27 cellular contexts compared by ENCODE assay signal in genomic region chr13:73704587-73704986, GRCh38.
DNase-seq lines count a peak whose midpoint lies in the region; ATAC-seq and TF ChIP-seq lines count a peak whose summit lies in the region.
"Had no signal": no experiment of that assay in that cellular context is flagged by ENCODE, and none has a peak within 500 bp of the region (broad histone marks: within the 10 kb centered on the region; RNA-seq: fewer than 3 reads in every experiment).

No MANE protein-coding gene starts in this region.

- no peak overlapping the region for H2AFZ ChIP-seq in IMR-90 (replicated peaks; ENCODE audit: low read length, poor library complexity)

- TF ChIP-seq RAD21 in IMR-90 (IDR thresholded peaks at IDR 0.05; ENCODE audit: low read length), result no peak

- H3K4me1 ChIP-seq in IMR-90 (ENCODE audit: control insufficient read depth, insufficient read depth, low read length) (no peaks in the 10 kb centered on the region), ovary (ENCODE audit: insufficient read depth) (no peaks in the 10 kb centered on the region)
- H3K4me1 ChIP-seq: ascending aorta, heart right ventricle had no signal

- no CpG with 5 or more reads among the region's 5 CpGs for WGBS in IMR-90 (ENCODE audit: extremely low coverage in 2 of 2, insufficient read length in 1 of 2), 2 experiments
- 95 to 99% (median 96%) methylated on average over 5 of the region's 5 CpGs for WGBS in ovary, 3 donors

- H3K4me3 Mint-ChIP-seq in activated naive CD4-positive, alpha-beta T cell treated with anti-CD3 and anti-CD28 coated beads for 36 hours, result no peak overlapping the region
- H3K4me3 Mint-ChIP-seq in naive thymus-derived CD8-positive, alpha-beta T cell, result peak overlapping the region in 2 of 10 donors; percentile 25 to 71
- H3K4me3 Mint-ChIP-seq: stimulated activated memory B cell treated with anti-CD40 and anti-IgM and Interleukin-4, amounts not matched to agents 10 μg/mL and 1 μg/mL and 100 μg/mL, for 72 hours had no signal

- H4K20me1 ChIP-seq in IMR-90 (ENCODE audit: insufficient read depth, low read length), result no peaks in the 10 kb centered on the region

- H2AK9ac ChIP-seq in IMR-90 (replicated peaks; ENCODE audit: low read depth, low read length, poor library complexity), result no peak overlapping the region

- H3K27me3 ChIP-seq in IMR-90 (ENCODE audit: control insufficient read depth, insufficient read depth, low read length) (no peaks in the 10 kb centered on the region), ovary (no peaks in the 10 kb centered on the region)
- H3K27me3 ChIP-seq: ascending aorta, heart right ventricle had no signal

- peak; percentile 14 for DNase-seq in activated naive CD4-positive, alpha-beta T cell treated with anti-CD3 and anti-CD28 coated beads for 36 hours
- no peak for DNase-seq in activated naive CD4-positive, alpha-beta T cell treated with anti-CD3 and anti-CD28 coated beads, Interleukin-2, amount 50 U/mL, for 16 hours
- DNase-seq in IMR-90 (no peak), epithelial cell of proximal tubule (ENCODE audit: low read depth) (no peak), ovary (no peak), NCI-H226 (no peak)
- DNase-seq in naive thymus-derived CD8-positive, alpha-beta T cell, result no peak
- DNase-seq: ACHN; activated CD4-positive, alpha-beta T cell treated with anti-CD3 and anti-CD28 coated beads for 4 hours; activated CD8-positive, alpha-beta memory T cell treated with anti-CD3 and anti-CD28 coated beads, Interleukin-2, amount 50 U/mL, for 4 hours; activated effector memory CD4-positive, alpha-beta T cell treated with anti-CD3 and anti-CD28 coated beads, Interleukin-2, amount 50 U/mL, for 16 hours; C1 segment of cervical spinal cord; cerebellar nuclear complex; DMS53; effector CD8-positive, alpha-beta T cell; heart right ventricle; NCI-H187; NCI-H345; NCI-H82; Right ventricle myocardium superior; SW 1271 had no signal

- no peak for TF ChIP-seq EP300 in ovary (IDR thresholded peaks at IDR 0.05)

- peaks cover 28% of the 10 kb centered on the region for H3K4me1 Mint-ChIP-seq in activated naive CD4-positive, alpha-beta T cell treated with anti-CD3 and anti-CD28 coated beads for 36 hours (ENCODE audit: low read depth)
- peaks cover 11 to 37% (median 30%) of the 10 kb centered on the region in 4 donors for H3K4me1 Mint-ChIP-seq in naive thymus-derived CD8-positive, alpha-beta T cell

- H3K27ac ChIP-seq in IMR-90 (ENCODE audit: insufficient read depth, low read length), result no peak overlapping the region
- H3K27ac ChIP-seq in ovary, result no peak overlapping the region
- H3K27ac ChIP-seq: ascending aorta, heart right ventricle, thoracic aorta had no signal

- no peak overlapping the region for H3K4me3 ChIP-seq in IMR-90 (ENCODE audit: insufficient read depth, low read depth, low read length)
- H3K4me3 ChIP-seq in epithelial cell of proximal tubule (ENCODE audit: low read depth, low read length), result no peak overlapping the region
- H3K4me3 ChIP-seq in ovary, result no peak overlapping the region
- H3K4me3 ChIP-seq: ascending aorta, GM12878, heart right ventricle, thoracic aorta had no signal

- H4K91ac ChIP-seq in IMR-90 (ENCODE audit: insufficient read depth, low read depth, low read length), result no peak overlapping the region

- BruUV-seq in IMR-90 (replicated peaks; lab: Mats Ljungman, UMichigan), result no TSS peak

- TF ChIP-seq CTCF in IMR-90 (conservative IDR thresholded peaks at IDR 0.05; ENCODE audit: low read depth, low read length), result no peak
- TF ChIP-seq CTCF in epithelial cell of proximal tubule (conservative IDR thresholded peaks at IDR 0.05; ENCODE audit: low read depth, low read length), result peak; percentile 16
- no peak for TF ChIP-seq CTCF in ovary (IDR thresholded peaks at IDR 0.05)

- H3K36me3 Mint-ChIP-seq in activated naive CD4-positive, alpha-beta T cell treated with anti-CD3 and anti-CD28 coated beads for 36 hours (ENCODE audit: low read depth), result peaks cover 8% of the 10 kb centered on the region
- peaks cover 2 to 35% (median 4%) of the 10 kb centered on the region in 3 donors for H3K36me3 Mint-ChIP-seq in naive thymus-derived CD8-positive, alpha-beta T cell

- no peak overlapping the region for H2BK5ac ChIP-seq in IMR-90 (ENCODE audit: low read depth, low read length, poor library complexity, severe bottlenecking)

- POLR2A ChIA-PET in IMR-90 (lab: Charles Lee; ENCODE audit: unreplicated experiment), result no interaction called here
- POLR2A ChIA-PET in naive thymus-derived CD8-positive, alpha-beta T cell (lab: Charles Lee), result interaction anchor here (2.2 kb wide), 1 partner anchor 646 kb away, joined by 7 read pairs; the partner anchor contains the start of gene KLF5

- H2BK20ac ChIP-seq in IMR-90 (ENCODE audit: low read depth, low read length), result no peak overlapping the region

- intact Hi-C loops in activated naive CD4-positive, alpha-beta T cell treated with anti-CD3 and anti-CD28 coated beads for 36 hours (cut with micrococcal nuclease), result no loop called here
- intact Hi-C loops in IMR-90 (cut with micrococcal nuclease) (loop anchor here (10.0 kb wide), 1 partner anchor 480 kb away; no protein-coding TSS in a partner anchor), ovary (cut with DNase I) (no loop called here)

- no peak overlapping the region for H3K18ac ChIP-seq in IMR-90 (ENCODE audit: low read depth, low read length)

- TF ChIP-seq POLR2A in IMR-90 (IDR thresholded peaks at IDR 0.05; ENCODE audit: low read depth, low read length), result no peak
- TF ChIP-seq POLR2A in ovary (IDR thresholded peaks at IDR 0.05), result no peak

- H3K27me3 Mint-ChIP-seq in activated naive CD4-positive, alpha-beta T cell treated with anti-CD3 and anti-CD28 coated beads for 36 hours (ENCODE audit: low read depth), result no peaks in the 10 kb centered on the region
- no peaks in the 10 kb centered on the region for H3K27me3 Mint-ChIP-seq in naive thymus-derived CD8-positive, alpha-beta T cell
- H3K27me3 Mint-ChIP-seq: stimulated activated memory B cell treated with anti-CD40 and anti-IgM and Interleukin-4, amounts not matched to agents 10 μg/mL and 1 μg/mL and 100 μg/mL, for 72 hours had no signal

- H3K9me1 ChIP-seq in IMR-90 (ENCODE audit: insufficient read depth, low read length), result no peaks in the 10 kb centered on the region

- H3K27ac Mint-ChIP-seq in activated naive CD4-positive, alpha-beta T cell treated with anti-CD3 and anti-CD28 coated beads for 36 hours, result no peak overlapping the region
- peak overlapping the region; percentile 45 to 98 (median 84) for H3K27ac Mint-ChIP-seq in naive thymus-derived CD8-positive, alpha-beta T cell
- H3K27ac Mint-ChIP-seq: stimulated activated memory B cell treated with anti-CD40 and anti-IgM and Interleukin-4, amounts not matched to agents 10 μg/mL and 1 μg/mL and 100 μg/mL, for 72 hours had no signal

- H3K9me3 ChIP-seq in IMR-90 (ENCODE audit: control insufficient read depth, insufficient read depth, low read length), result no peaks in the 10 kb centered on the region
- no peaks in the 10 kb centered on the region for H3K9me3 ChIP-seq in ovary
- H3K9me3 ChIP-seq: ascending aorta, heart right ventricle, thoracic aorta had no signal

- CTCF ChIA-PET in activated naive CD4-positive, alpha-beta T cell treated with anti-CD3 and anti-CD28 coated beads for 36 hours (lab: Charles Lee), result no interaction called here
- CTCF ChIA-PET in IMR-90 (lab: Yijun Ruan, JAX), result no interaction called here

- no peak overlapping the region for H2BK120ac ChIP-seq in IMR-90 (ENCODE audit: low read depth, low read length)

- H3K79me1 ChIP-seq in IMR-90 (ENCODE audit: low read depth in 1 of 2, low read length in 2 of 2), result peaks cover 0 to 3% of the 10 kb centered on the region in 2 experiments; a peak in 1 of 4 replicates

- no peak overlapping the region for H3K4ac ChIP-seq in IMR-90 (ENCODE audit: low read depth, low read length)

- H3K56ac ChIP-seq in IMR-90 (ENCODE audit: extremely low read depth, insufficient read depth, low read length), result no peak overlapping the region

- no peak overlapping the region for H2BK15ac ChIP-seq in IMR-90 (ENCODE audit: low read depth, low read length)

- H4K8ac ChIP-seq in IMR-90 (ENCODE audit: low read depth in 2 of 2, low read length in 2 of 2), result no peak overlapping the region

- no peak overlapping the region for H3K4me2 ChIP-seq in IMR-90 (ENCODE audit: low read depth, low read length)

- H2AK5ac ChIP-seq in IMR-90 (ENCODE audit: low read depth, low read length), result no peak overlapping the region

- no peak overlapping the region for H3K9ac ChIP-seq in IMR-90 (ENCODE audit: low read depth, low read length)

- in situ Hi-C loops in IMR-90 (cut with MboI; ENCODE audit: low sequenced_read_pairs), result loop anchor here (25.0 kb wide), 1 partner anchor 892 kb away; no protein-coding TSS in a partner anchor

- H3K36me3 ChIP-seq in IMR-90 (ENCODE audit: control insufficient read depth, insufficient read depth, low read length), result peaks cover 4% of the 10 kb centered on the region; the same call in 1 of the 2 replicates
- no peaks in the 10 kb centered on the region for H3K36me3 ChIP-seq in ovary
- H3K36me3 ChIP-seq: thoracic aorta had no signal

- ATAC-seq in IMR-90 (ENCODE audit: low read depth), result no peak
- no peak for ATAC-seq in naive thymus-derived CD8-positive, alpha-beta T cell
- ATAC-seq in HG02642 (IDR thresholded peaks at IDR 0.05; ENCODE audit: poor library complexity, unreplicated experiment), result no peak
- ATAC-seq: GM12878; heart right ventricle; sciatic nerve; stimulated activated memory B cell treated with anti-CD40 and anti-IgM and Interleukin-4, amounts not matched to agents 10 μg/mL and 1 μg/mL and 100 μg/mL, for 72 hours had no signal

- H4K5ac ChIP-seq in IMR-90 (ENCODE audit: low read depth, low read length), result no peak overlapping the region

- no peaks in the 10 kb centered on the region for H3K9me3 Mint-ChIP-seq in activated naive CD4-positive, alpha-beta T cell treated with anti-CD3 and anti-CD28 coated beads for 36 hours
- no peaks in the 10 kb centered on the region for H3K9me3 Mint-ChIP-seq in naive thymus-derived CD8-positive, alpha-beta T cell
- H3K9me3 Mint-ChIP-seq: stimulated activated memory B cell treated with anti-CD40 and anti-IgM and Interleukin-4, amounts not matched to agents 10 μg/mL and 1 μg/mL and 100 μg/mL, for 72 hours had no signal

- H3K23ac ChIP-seq in IMR-90 (ENCODE audit: low read depth, low read length), result no peak overlapping the region

- dilution Hi-C loops in IMR-90 (cut with HindIII; ENCODE audit: low sequenced_read_pairs, unreplicated experiment), result no loop called here

- no peak overlapping the region for H3K14ac ChIP-seq in IMR-90 (replicated peaks; ENCODE audit: low read depth, low read length)

TF ChIP-seq in IMR-90, 13 proteins besides CTCF, POLR2A, EP300 and RAD21 (continues in another document):
- TF ChIP-seq MAZ (IDR thresholded peaks at IDR 0.05; ENCODE audit: borderline replicate concordance, low read depth, low read length) (no peak), MAFK (IDR thresholded peaks at IDR 0.05; ENCODE audit: low read depth, low read length) (peak; percentile 20; the same call in 1 of the 2 replicates)
